ENCODE assay signal across 26 cellular contexts in the genomic region with DNA sequence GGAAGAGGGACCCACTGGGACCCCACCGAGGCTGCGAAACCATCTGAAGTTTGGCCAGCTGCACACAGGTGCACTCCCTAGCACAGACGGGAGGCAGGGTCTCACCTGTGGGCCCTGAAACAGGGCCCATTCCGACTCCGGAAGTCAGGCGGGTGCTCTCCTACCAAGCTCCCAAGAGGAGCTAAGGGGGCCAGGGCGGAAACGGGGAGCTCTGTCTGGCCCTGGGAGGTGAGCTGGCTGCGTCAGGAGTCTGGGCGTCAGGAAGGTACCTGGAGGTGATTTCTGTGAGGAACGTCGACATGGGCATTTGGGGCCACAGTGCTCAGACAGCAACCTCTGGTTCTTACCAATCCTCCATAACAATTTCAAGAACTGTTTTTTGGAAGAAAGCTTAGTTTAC.
"Had no signal": no experiment of that assay in that cellular context is flagged by ENCODE, and none has a peak within 500 bp of the region (broad histone marks: within the 10 kb centered on the region; RNA-seq: fewer than 3 reads in every experiment).

No MANE protein-coding gene starts in this region.

- H3K27me3 ChIP-seq: testis, tibial nerve, transverse colon, upper lobe of left lung, uterus, vagina had no signal

- H3K4me3 Mint-ChIP-seq: stimulated activated effector memory CD8-positive, alpha-beta T cell treated with anti-CD3 and anti-CD28 coated beads, Interleukin-12 subunit alpha, Interleukin-12 subunit beta, amount 100 ng/mL, for 72 hours; stimulated activated memory B cell treated with anti-CD40 and anti-IgM and Interleukin-4, amounts not matched to agents 10 μg/mL and 1 μg/mL and 100 μg/mL, for 72 hours; stimulated activated naive B cell treated with anti-CD40 and anti-IgM and Interleukin-4, amounts not matched to agents 10 μg/mL and 1 μg/mL and 100 μg/mL, for 72 hours; stimulated activated naive CD8-positive, alpha-beta T cell treated with anti-CD3 and anti-CD28 coated beads, Interleukin-15, amount 100 ng/mL, for 72 hours; stimulated activated naive CD8-positive, alpha-beta T cell treated with anti-CD3 and anti-CD28 coated beads, Interleukin-15, Interleukin-2, amounts not matched to agents 100 ng/mL and 50 ng/mL, for 24 hours; type B pancreatic cell had no signal

- H3K4me1 Mint-ChIP-seq: stimulated activated effector memory CD8-positive, alpha-beta T cell treated with anti-CD3 and anti-CD28 coated beads, Interleukin-12 subunit alpha, Interleukin-12 subunit beta, amount 100 ng/mL, for 72 hours; stimulated activated memory B cell treated with anti-CD40 and anti-IgM and Interleukin-4, amounts not matched to agents 10 μg/mL and 1 μg/mL and 100 μg/mL, for 72 hours; stimulated activated naive B cell treated with anti-CD40 and anti-IgM and Interleukin-4, amounts not matched to agents 10 μg/mL and 1 μg/mL and 100 μg/mL, for 72 hours; stimulated activated naive CD8-positive, alpha-beta T cell treated with anti-CD3 and anti-CD28 coated beads, Interleukin-15, amount 100 ng/mL, for 72 hours had no signal

- H3K36me3 ChIP-seq: stomach, suprapubic skin, thoracic aorta, tibial artery, tibial nerve, transverse colon, upper lobe of left lung, upper lobe of right lung, uterus, vagina had no signal

- H3K4me1 ChIP-seq: stomach, suprapubic skin, testis, tibial artery, tibial nerve, transverse colon, upper lobe of left lung, upper lobe of right lung, uterus, vagina had no signal

- DNase-seq: stimulated activated CD4-positive, alpha-beta T cell treated with anti-CD3 and anti-CD28 coated beads, Interleukin-2, amount 100 ng/mL, for 48 hours; stimulated activated CD4-positive, alpha-beta T cell treated with anti-CD3 and anti-CD28 coated beads, Interleukin-4, amount 100 ng/mL, for 1 hour; stimulated activated CD4-positive, alpha-beta T cell treated with anti-CD3 and anti-CD28 coated beads, Interleukin-4, amount 100 ng/mL, for 24 hours; stimulated activated CD4-positive, alpha-beta T cell treated with anti-CD3 and anti-CD28 coated beads, Interleukin-4, amount 100 ng/mL, for 4 hours; stimulated activated CD8-positive, alpha-beta memory T cell treated with anti-CD3 and anti-CD28 coated beads, Interleukin-4, amount 100 ng/mL, for 48 hours; stimulated activated naive B cell treated with anti-CD40 and anti-IgM and Interleukin-4, amounts not matched to agents 10 μg/mL and 1 μg/mL and 100 μg/mL, for 72 hours; stimulated activated naive CD4-positive, alpha-beta T cell; stimulated activated naive CD4-positive, alpha-beta T cell treated with Interleukin-2 at 50 U/mL for 16 hours; stimulated activated naive CD8-positive, alpha-beta T cell treated with anti-CD3 and anti-CD28 coated beads, Interleukin-15, amount 100 ng/mL, for 72 hours; stimulated activated naive CD8-positive, alpha-beta T cell treated with anti-CD3 and anti-CD28 coated beads, Interleukin-15, Interleukin-2, amounts not matched to agents 100 U/mL and 50 U/mL, for 24 hours; stomach; testis; tibial artery; transverse colon; trophoblast cell; upper lobe of left lung; upper lobe of right lung; uterus had no signal

- H3K36me3 Mint-ChIP-seq: stimulated activated effector memory CD8-positive, alpha-beta T cell treated with anti-CD3 and anti-CD28 coated beads, Interleukin-12 subunit alpha, Interleukin-12 subunit beta, amount 100 ng/mL, for 72 hours; stimulated activated memory B cell treated with anti-CD40 and anti-IgM and Interleukin-4, amounts not matched to agents 10 μg/mL and 1 μg/mL and 100 μg/mL, for 72 hours; stimulated activated naive B cell treated with anti-CD40 and anti-IgM and Interleukin-4, amounts not matched to agents 10 μg/mL and 1 μg/mL and 100 μg/mL, for 72 hours; type B pancreatic cell had no signal

- H3K27ac ChIP-seq: stomach, suprapubic skin, testis, thoracic aorta, tibial artery, tibial nerve, transverse colon, upper lobe of left lung, upper lobe of right lung, uterus, vagina had no signal

- H3K9me3 ChIP-seq: stomach, suprapubic skin, testis, thoracic aorta, tibial artery, tibial nerve, transverse colon, upper lobe of left lung, upper lobe of right lung, uterus, vagina had no signal

- H3K27ac Mint-ChIP-seq: stimulated activated effector memory CD8-positive, alpha-beta T cell treated with anti-CD3 and anti-CD28 coated beads, Interleukin-12 subunit alpha, Interleukin-12 subunit beta, amount 100 ng/mL, for 72 hours; stimulated activated memory B cell treated with anti-CD40 and anti-IgM and Interleukin-4, amounts not matched to agents 10 μg/mL and 1 μg/mL and 100 μg/mL, for 72 hours; stimulated activated naive B cell treated with anti-CD40 and anti-IgM and Interleukin-4, amounts not matched to agents 10 μg/mL and 1 μg/mL and 100 μg/mL, for 72 hours; stimulated activated naive CD8-positive, alpha-beta T cell treated with anti-CD3 and anti-CD28 coated beads, Interleukin-15, Interleukin-2, amounts not matched to agents 100 ng/mL and 50 ng/mL, for 24 hours; type B pancreatic cell had no signal

- H3K27me3 Mint-ChIP-seq: stimulated activated memory B cell treated with anti-CD40 and anti-IgM and Interleukin-4, amounts not matched to agents 10 μg/mL and 1 μg/mL and 100 μg/mL, for 72 hours; stimulated activated naive B cell treated with anti-CD40 and anti-IgM and Interleukin-4, amounts not matched to agents 10 μg/mL and 1 μg/mL and 100 μg/mL, for 72 hours; stimulated activated naive CD8-positive, alpha-beta T cell treated with anti-CD3 and anti-CD28 coated beads, Interleukin-15, amount 100 ng/mL, for 72 hours; stimulated activated naive CD8-positive, alpha-beta T cell treated with anti-CD3 and anti-CD28 coated beads, Interleukin-15, Interleukin-2, amounts not matched to agents 100 ng/mL and 50 ng/mL, for 24 hours had no signal

- H3K9me3 Mint-ChIP-seq: stimulated activated effector memory CD8-positive, alpha-beta T cell treated with anti-CD3 and anti-CD28 coated beads, Interleukin-12 subunit alpha, Interleukin-12 subunit beta, amount 100 ng/mL, for 72 hours; stimulated activated naive B cell treated with anti-CD40 and anti-IgM and Interleukin-4, amounts not matched to agents 10 μg/mL and 1 μg/mL and 100 μg/mL, for 72 hours; stimulated activated naive CD8-positive, alpha-beta T cell treated with anti-CD3 and anti-CD28 coated beads, Interleukin-15, amount 100 ng/mL, for 72 hours; stimulated activated naive CD8-positive, alpha-beta T cell treated with anti-CD3 and anti-CD28 coated beads, Interleukin-15, Interleukin-2, amounts not matched to agents 100 ng/mL and 50 ng/mL, for 24 hours; type B pancreatic cell had no signal

- H3K4me3 ChIP-seq: stomach, suprapubic skin, testis, thoracic aorta, tibial artery, tibial nerve, transverse colon, upper lobe of left lung, upper lobe of right lung, uterus, vagina had no signal
